In the genomic region with DNA sequence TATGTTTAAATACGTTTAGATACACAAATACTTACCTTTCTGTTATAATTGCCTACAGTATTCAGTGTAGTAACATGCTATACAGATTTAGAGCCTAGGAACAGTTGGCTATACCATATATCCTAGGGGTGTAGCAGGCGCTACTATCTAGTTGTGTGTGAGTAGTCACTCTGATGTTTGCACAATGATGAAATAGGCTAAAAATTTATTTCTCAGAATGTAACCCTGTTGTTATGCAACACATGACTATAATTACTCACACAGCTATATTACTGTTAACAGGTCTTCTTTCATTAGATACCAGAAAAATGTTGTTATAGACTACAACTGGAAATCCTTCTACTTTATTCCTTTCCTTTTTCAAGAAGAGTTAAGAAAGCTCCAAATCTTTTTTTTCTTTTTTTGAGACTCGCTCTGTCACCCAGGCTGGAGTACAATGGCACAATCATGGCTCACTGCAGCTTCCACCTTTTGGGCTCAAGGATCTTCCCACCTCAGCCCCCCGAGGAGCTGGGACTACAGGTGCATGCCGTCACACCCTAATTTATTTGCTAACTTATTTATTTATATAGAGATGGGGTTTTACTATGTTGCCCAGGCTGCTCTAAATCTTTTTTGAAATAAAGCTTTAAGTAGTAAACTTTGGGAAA, we compare ENCODE assay signal across 1 cellular context.
TF ChIP-seq lines count a peak whose summit lies in the region.

No MANE protein-coding gene starts in this region.

TF ChIP-seq in IMR-90, 13 proteins besides CTCF, POLR2A, EP300 and RAD21 (continued from another document):
- no peak for TF ChIP-seq CHD1 (IDR thresholded peaks at IDR 0.05; ENCODE audit: low read depth, low read length)
